ENCODE assay signal across 1 cellular context in the genomic region with DNA sequence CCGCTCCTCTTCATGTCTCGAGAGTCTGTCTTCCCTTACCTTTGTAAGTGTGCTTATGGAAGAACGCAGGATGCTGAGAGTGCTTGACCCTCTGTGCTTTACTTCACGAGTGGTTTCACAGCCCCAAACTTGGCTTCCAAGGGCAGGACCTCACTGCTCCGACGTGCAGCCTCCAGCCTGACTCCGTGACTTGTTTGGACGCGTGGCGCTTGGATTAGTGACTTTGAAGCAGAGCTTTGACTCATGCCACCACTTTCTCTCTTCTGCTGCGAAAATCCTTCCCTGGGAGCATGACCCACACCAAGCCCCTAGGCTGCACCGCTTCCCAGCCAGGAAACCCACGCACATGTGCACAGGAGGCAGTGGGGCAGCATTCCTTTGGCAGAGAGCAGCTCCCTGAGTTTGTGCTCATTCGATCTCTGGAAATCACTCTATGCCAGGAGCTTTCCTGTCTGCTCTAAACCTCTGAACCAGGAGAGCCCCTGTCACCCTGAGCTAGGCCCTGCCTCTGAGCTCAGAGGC.
TF ChIP-seq lines count a peak whose summit lies in the region.

No MANE protein-coding gene starts in this region.

TF ChIP-seq in GM23338, 12 proteins besides CTCF, POLR2A, EP300 and RAD21 (continued from another document):
- TF ChIP-seq, protein P1, sequence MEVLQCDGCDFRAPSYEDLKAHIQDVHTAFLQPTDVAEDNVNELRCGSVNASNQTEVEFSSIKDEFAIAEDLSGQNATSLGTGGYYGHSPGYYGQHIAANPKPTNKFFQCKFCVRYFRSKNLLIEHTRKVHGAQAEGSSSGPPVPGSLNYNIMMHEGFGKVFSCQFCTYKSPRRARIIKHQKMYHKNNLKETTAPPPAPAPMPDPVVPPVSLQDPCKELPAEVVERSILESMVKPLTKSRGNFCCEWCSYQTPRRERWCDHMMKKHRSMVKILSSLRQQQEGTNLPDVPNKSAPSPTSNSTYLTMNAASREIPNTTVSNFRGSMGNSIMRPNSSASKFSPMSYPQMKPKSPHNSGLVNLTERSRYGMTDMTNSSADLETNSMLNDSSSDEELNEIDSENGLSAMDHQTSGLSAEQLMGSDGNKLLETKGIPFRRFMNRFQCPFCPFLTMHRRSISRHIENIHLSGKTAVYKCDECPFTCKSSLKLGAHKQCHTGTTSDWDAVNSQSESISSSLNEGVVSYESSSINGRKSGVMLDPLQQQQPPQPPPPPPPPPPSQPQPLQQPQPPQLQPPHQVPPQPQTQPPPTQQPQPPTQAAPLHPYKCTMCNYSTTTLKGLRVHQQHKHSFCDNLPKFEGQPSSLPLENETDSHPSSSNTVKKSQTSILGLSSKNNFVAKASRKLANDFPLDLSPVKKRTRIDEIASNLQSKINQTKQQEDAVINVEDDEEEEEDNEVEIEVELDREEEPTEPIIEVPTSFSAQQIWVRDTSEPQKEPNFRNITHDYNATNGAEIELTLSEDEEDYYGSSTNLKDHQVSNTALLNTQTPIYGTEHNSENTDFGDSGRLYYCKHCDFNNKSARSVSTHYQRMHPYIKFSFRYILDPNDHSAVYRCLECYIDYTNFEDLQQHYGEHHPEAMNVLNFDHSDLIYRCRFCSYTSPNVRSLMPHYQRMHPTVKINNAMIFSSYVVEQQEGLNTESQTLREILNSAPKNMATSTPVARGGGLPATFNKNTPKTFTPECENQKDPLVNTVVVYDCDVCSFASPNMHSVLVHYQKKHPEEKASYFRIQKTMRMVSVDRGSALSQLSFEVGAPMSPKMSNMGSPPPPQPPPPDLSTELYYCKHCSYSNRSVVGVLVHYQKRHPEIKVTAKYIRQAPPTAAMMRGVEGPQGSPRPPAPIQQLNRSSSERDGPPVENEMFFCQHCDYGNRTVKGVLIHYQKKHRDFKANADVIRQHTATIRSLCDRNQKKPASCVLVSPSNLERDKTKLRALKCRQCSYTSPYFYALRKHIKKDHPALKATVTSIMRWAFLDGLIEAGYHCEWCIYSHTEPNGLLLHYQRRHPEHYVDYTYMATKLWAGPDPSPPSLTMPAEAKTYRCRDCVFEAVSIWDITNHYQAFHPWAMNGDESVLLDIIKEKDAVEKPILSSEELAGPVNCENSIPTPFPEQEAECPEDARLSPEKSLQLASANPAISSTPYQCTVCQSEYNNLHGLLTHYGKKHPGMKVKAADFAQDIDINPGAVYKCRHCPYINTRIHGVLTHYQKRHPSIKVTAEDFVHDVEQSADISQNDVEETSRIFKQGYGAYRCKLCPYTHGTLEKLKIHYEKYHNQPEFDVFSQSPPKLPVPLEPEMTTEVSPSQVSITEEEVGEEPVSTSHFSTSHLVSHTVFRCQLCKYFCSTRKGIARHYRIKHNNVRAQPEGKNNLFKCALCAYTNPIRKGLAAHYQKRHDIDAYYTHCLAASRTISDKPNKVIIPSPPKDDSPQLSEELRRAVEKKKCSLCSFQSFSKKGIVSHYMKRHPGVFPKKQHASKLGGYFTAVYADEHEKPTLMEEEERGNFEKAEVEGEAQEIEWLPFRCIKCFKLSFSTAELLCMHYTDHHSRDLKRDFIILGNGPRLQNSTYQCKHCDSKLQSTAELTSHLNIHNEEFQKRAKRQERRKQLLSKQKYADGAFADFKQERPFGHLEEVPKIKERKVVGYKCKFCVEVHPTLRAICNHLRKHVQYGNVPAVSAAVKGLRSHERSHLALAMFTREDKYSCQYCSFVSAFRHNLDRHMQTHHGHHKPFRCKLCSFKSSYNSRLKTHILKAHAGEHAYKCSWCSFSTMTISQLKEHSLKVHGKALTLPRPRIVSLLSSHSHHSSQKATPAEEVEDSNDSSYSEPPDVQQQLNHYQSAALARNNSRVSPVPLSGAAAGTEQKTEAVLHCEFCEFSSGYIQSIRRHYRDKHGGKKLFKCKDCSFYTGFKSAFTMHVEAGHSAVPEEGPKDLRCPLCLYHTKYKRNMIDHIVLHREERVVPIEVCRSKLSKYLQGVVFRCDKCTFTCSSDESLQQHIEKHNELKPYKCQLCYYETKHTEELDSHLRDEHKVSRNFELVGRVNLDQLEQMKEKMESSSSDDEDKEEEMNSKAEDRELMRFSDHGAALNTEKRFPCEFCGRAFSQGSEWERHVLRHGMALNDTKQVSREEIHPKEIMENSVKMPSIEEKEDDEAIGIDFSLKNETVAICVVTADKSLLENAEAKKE (CRISPR knock-in tag; IDR thresholded peaks at IDR 0.05): no peak
- no peak for TF ChIP-seq NANOG (IDR thresholded peaks at IDR 0.05; ENCODE audit: borderline replicate concordance)
- TF ChIP-seq CREB1 (CRISPR knock-in tag; IDR thresholded peaks at IDR 0.05; ENCODE audit: low read depth): no peak
- TF ChIP-seq ZNF331 (CRISPR knock-in tag; IDR thresholded peaks at IDR 0.05; ENCODE audit: low read depth): no peak
